In genomic region chr9:114909657-114910056, GRCh38 we compare ENCODE assay signal across 13 cellular contexts. TPM values are rescaled to one million over a fixed set of nuclear protein-coding genes. Genes with fewer than 3 reads are reported as not detected.
A peak's percentile ranks its signal among the peaks of the same experiment; 100 is the strongest.
DNase-seq lines count a peak whose midpoint lies in the region; ATAC-seq lines count a peak whose summit lies in the region.
"Had no signal": no experiment of that assay in that cellular context is flagged by ENCODE, and none has a peak within 500 bp of the region (broad histone marks: within the 10 kb centered on the region; RNA-seq: fewer than 3 reads in every experiment).

No MANE protein-coding gene starts in this region.

- DNase-seq in DMS53 (lab: John Stamatoyannopoulos, UW) (peak; percentile 40), DMS53 treated with DMSO at 0.1 percent for 48 hours (lab: John Stamatoyannopoulos, UW; ENCODE audit: unreplicated experiment) (no peak), COLO668 (lab: John Stamatoyannopoulos, UW; ENCODE audit: unreplicated experiment) (peak; percentile 14), T-cell (no peak), immature natural killer cell (no peak), amniotic stem cell (lab: John Stamatoyannopoulos, UW) (no peak)
- no peak for DNase-seq in activated effector memory CD4-positive, alpha-beta T cell treated with Interleukin-2 at 50 U/mL for 16 hours
- DNase-seq: activated T-cell treated with anti-CD3 and anti-CD28 coated beads, Interleukin-2, amount 50 U/mL, for 4 hours; effector CD4-positive, alpha-beta T cell; NCI-H1105 treated with DMSO at 0.1 percent for 48 hours; SHP77 treated with DMSO at 0.1 percent for 48 hours had no signal

- POLR2A ChIA-PET in T-cell (lab: Charles Lee): interaction anchor here (1.1 to 2.1 kb wide), 2 partner anchors 19 to 21 kb away, joined by 3 to 8 read pairs; partner anchors contain the start of gene TNFSF8 (in 1 of the 2)

- CTCF ChIA-PET in T-cell (lab: Charles Lee): interaction anchor here (0.5 to 1.3 kb wide), 3 partner anchors 59 to 229 kb away, joined by 3 read pairs; no protein-coding TSS in a partner anchor

- H3K4me1 Mint-ChIP-seq in T-cell (peaks cover 74 to 90% (median 80%) of the 10 kb centered on the region in 3 donors), immature natural killer cell (peaks cover 46 to 52% of the 10 kb centered on the region in 2 donors)

- H3K27me3 Mint-ChIP-seq in T-cell (no peaks in the 10 kb centered on the region), immature natural killer cell (ENCODE audit: low read depth in 3 of 3) (no peaks in the 10 kb centered on the region)

- H3K27ac Mint-ChIP-seq in T-cell (peak overlapping the region; percentile 98), immature natural killer cell (peak overlapping the region in 5 of 6 donors; percentile 58 to 87 (median 64))

- H3K36me3 Mint-ChIP-seq in T-cell: peaks cover 59% of the 10 kb centered on the region
- peaks cover under 1 to 5% (median 5%) of the 10 kb centered on the region in 3 donors for H3K36me3 Mint-ChIP-seq in immature natural killer cell

- no peaks in the 10 kb centered on the region for H3K9me3 Mint-ChIP-seq in T-cell
- no peaks in the 10 kb centered on the region for H3K9me3 Mint-ChIP-seq in immature natural killer cell
- H3K9me3 Mint-ChIP-seq: activated T-cell treated with anti-CD3 and anti-CD28 coated beads, Interleukin-2, amount 50 U/mL, for 4 hours had no signal

- H3K4me3 Mint-ChIP-seq in T-cell (peak overlapping the region; percentile 58 to 75 (median 59)), immature natural killer cell (peak overlapping the region in 2 of 5 donors; percentile 22 to 77)

- ATAC-seq in T-cell (replicated peaks in 1 of 4): peak in 1 of 4 experiments; percentile 17
- no peak for ATAC-seq in HG02970 (IDR thresholded peaks at IDR 0.05; ENCODE audit: low FRiP score, unreplicated experiment)

RNA-seq across cellular contexts. Expression of gene TNFSF8, which starts 20.7 kb away (rescaled TPM):
- 100 to 1,000 TPM in 1 of 5 donors, 10 to 100 TPM in 4; 42.9 to 102 (median 63.4) TPM for total RNA-seq in T-cell
- 10 to 100 TPM in 1 of 3 donors, 1 to 10 TPM in 2; 3.1 to 10.9 (median 6.0) TPM for polyA plus RNA-seq in immature natural killer cell
- total RNA-seq: fibroblast of villous mesenchyme had no signal

Comparison
In these comparisons a context has a peak if more than half of its experiments do, and no peak if none do; other contexts are left out.
1. DNase-seq: peak in DMS53 (single experiment) and COLO668 (single experiment); none in DMS53 treated with DMSO at 0.1 percent for 48 hours (single experiment), T-cell (0 of 34), immature natural killer cell (0 of 3), activated effector memory CD4-positive, alpha-beta T cell treated with Interleukin-2 at 50 U/mL for 16 hours (single experiment) and amniotic stem cell (single experiment).